ENCODE assay signal across 1 cellular context in the genomic region with DNA sequence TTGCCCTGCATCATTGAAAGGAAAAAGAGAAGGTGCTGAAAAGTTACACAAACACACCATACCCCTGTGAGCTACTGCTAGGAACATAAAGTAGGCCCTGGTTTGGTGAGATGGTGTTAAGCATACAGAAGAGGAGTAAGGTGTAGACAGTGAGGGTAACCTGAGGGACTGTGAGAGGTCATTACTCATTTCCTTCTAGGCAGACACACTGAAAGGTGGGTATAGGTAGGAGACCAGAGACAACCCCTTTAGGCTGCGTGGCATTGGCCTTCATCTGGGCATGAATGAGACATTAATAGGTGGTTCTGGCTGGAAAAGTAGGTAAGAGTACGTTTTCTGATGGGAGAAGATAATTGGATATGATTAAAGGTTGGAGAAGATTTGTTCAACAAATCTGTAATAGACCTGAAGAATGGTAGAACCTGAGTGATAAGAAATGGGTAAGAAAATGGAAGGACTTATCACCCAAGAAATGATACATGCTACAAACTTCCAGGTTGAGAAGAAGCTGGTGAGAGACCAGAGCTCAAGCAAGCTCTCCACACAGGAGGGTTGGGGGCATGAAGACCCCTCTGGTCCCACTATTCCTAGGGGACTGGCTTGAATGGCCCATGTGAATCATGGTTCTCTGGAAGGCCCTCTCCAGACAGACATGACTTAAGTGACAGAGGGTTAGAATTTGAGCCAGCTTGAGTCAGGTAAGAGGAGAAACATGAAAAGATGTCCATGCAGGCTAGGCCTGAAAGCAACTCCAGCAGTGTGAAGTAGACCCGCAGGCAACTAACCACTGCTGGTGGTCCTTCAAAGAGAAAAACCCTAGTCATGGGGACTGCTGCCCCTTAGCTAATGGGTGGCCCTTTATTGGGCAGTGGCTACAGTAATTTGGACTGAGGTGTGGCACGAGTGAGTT.
TF ChIP-seq lines count a peak whose summit lies in the region.

No MANE protein-coding gene starts in this region.

TF ChIP-seq in H1, 55 proteins besides CTCF, POLR2A, EP300 and RAD21:
- no peak for TF ChIP-seq POU5F1 (IDR thresholded peaks at IDR 0.05; ENCODE audit: low read depth, low read length)
- no peak for TF ChIP-seq BRCA1 (IDR thresholded peaks at IDR 0.05; ENCODE audit: low read depth, low read length)
- no peak for TF ChIP-seq RXRA (IDR thresholded peaks at IDR 0.05; ENCODE audit: insufficient read depth, low read depth, low read length)
- peak; percentile 71 for TF ChIP-seq POLR2AphosphoS5 (IDR thresholded peaks at IDR 0.05; ENCODE audit: low read depth, low read length)
- TF ChIP-seq, protein P1, sequence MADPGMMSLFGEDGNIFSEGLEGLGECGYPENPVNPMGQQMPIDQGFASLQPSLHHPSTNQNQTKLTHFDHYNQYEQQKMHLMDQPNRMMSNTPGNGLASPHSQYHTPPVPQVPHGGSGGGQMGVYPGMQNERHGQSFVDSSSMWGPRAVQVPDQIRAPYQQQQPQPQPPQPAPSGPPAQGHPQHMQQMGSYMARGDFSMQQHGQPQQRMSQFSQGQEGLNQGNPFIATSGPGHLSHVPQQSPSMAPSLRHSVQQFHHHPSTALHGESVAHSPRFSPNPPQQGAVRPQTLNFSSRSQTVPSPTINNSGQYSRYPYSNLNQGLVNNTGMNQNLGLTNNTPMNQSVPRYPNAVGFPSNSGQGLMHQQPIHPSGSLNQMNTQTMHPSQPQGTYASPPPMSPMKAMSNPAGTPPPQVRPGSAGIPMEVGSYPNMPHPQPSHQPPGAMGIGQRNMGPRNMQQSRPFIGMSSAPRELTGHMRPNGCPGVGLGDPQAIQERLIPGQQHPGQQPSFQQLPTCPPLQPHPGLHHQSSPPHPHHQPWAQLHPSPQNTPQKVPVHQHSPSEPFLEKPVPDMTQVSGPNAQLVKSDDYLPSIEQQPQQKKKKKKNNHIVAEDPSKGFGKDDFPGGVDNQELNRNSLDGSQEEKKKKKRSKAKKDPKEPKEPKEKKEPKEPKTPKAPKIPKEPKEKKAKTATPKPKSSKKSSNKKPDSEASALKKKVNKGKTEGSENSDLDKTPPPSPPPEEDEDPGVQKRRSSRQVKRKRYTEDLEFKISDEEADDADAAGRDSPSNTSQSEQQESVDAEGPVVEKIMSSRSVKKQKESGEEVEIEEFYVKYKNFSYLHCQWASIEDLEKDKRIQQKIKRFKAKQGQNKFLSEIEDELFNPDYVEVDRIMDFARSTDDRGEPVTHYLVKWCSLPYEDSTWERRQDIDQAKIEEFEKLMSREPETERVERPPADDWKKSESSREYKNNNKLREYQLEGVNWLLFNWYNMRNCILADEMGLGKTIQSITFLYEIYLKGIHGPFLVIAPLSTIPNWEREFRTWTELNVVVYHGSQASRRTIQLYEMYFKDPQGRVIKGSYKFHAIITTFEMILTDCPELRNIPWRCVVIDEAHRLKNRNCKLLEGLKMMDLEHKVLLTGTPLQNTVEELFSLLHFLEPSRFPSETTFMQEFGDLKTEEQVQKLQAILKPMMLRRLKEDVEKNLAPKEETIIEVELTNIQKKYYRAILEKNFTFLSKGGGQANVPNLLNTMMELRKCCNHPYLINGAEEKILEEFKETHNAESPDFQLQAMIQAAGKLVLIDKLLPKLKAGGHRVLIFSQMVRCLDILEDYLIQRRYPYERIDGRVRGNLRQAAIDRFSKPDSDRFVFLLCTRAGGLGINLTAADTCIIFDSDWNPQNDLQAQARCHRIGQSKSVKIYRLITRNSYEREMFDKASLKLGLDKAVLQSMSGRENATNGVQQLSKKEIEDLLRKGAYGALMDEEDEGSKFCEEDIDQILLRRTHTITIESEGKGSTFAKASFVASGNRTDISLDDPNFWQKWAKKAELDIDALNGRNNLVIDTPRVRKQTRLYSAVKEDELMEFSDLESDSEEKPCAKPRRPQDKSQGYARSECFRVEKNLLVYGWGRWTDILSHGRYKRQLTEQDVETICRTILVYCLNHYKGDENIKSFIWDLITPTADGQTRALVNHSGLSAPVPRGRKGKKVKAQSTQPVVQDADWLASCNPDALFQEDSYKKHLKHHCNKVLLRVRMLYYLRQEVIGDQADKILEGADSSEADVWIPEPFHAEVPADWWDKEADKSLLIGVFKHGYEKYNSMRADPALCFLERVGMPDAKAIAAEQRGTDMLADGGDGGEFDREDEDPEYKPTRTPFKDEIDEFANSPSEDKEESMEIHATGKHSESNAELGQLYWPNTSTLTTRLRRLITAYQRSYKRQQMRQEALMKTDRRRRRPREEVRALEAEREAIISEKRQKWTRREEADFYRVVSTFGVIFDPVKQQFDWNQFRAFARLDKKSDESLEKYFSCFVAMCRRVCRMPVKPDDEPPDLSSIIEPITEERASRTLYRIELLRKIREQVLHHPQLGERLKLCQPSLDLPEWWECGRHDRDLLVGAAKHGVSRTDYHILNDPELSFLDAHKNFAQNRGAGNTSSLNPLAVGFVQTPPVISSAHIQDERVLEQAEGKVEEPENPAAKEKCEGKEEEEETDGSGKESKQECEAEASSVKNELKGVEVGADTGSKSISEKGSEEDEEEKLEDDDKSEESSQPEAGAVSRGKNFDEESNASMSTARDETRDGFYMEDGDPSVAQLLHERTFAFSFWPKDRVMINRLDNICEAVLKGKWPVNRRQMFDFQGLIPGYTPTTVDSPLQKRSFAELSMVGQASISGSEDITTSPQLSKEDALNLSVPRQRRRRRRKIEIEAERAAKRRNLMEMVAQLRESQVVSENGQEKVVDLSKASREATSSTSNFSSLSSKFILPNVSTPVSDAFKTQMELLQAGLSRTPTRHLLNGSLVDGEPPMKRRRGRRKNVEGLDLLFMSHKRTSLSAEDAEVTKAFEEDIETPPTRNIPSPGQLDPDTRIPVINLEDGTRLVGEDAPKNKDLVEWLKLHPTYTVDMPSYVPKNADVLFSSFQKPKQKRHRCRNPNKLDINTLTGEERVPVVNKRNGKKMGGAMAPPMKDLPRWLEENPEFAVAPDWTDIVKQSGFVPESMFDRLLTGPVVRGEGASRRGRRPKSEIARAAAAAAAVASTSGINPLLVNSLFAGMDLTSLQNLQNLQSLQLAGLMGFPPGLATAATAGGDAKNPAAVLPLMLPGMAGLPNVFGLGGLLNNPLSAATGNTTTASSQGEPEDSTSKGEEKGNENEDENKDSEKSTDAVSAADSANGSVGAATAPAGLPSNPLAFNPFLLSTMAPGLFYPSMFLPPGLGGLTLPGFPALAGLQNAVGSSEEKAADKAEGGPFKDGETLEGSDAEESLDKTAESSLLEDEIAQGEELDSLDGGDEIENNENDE (IDR thresholded peaks at IDR 0.05; ENCODE audit: insufficient replicate concordance, low read length), result no peak
- peak; percentile 16 for TF ChIP-seq TAF7 (optimal IDR thresholded peaks at IDR 0.05; ENCODE audit: borderline replicate concordance, low read depth, low read length)
- no peak for TF ChIP-seq KDM4A (IDR thresholded peaks at IDR 0.05; ENCODE audit: low read depth, low read length, severe bottlenecking)
- no peak for TF ChIP-seq NANOG (IDR thresholded peaks at IDR 0.05; ENCODE audit: insufficient read depth, low read depth, low read length, poor library complexity, severe bottlenecking)
- TF ChIP-seq SIRT6 (IDR thresholded peaks at IDR 0.05; ENCODE audit: low read length), result peak; percentile 74
- TF ChIP-seq GABPA (IDR thresholded peaks at IDR 0.05; ENCODE audit: borderline replicate concordance, insufficient read depth, low read length), result no peak
- TF ChIP-seq EZH2 (IDR thresholded peaks at IDR 0.05; ENCODE audit: low read depth, low read length, severe bottlenecking), result no peak
